Comparison of ENCODE assay signal across 1 cellular context in genomic region chr11:59615132-59615636, GRCh38.
TF ChIP-seq lines count a peak whose summit lies in the region.

No MANE protein-coding gene starts in this region.

TF ChIP-seq in GM12878, 131 proteins besides CTCF, POLR2A, EP300 and RAD21 (continued from another document):
- TF ChIP-seq, protein P1, sequence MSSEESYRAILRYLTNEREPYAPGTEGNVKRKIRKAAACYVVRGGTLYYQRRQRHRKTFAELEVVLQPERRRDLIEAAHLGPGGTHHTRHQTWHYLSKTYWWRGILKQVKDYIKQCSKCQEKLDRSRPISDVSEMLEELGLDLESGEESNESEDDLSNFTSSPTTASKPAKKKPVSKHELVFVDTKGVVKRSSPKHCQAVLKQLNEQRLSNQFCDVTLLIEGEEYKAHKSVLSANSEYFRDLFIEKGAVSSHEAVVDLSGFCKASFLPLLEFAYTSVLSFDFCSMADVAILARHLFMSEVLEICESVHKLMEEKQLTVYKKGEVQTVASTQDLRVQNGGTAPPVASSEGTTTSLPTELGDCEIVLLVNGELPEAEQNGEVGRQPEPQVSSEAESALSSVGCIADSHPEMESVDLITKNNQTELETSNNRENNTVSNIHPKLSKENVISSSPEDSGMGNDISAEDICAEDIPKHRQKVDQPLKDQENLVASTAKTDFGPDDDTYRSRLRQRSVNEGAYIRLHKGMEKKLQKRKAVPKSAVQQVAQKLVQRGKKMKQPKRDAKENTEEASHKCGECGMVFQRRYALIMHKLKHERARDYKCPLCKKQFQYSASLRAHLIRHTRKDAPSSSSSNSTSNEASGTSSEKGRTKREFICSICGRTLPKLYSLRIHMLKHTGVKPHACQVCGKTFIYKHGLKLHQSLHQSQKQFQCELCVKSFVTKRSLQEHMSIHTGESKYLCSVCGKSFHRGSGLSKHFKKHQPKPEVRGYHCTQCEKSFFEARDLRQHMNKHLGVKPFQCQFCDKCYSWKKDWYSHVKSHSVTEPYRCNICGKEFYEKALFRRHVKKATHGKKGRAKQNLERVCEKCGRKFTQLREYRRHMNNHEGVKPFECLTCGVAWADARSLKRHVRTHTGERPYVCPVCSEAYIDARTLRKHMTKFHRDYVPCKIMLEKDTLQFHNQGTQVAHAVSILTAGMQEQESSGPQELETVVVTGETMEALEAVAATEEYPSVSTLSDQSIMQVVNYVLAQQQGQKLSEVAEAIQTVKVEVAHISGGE (CRISPR knock-in tag; IDR thresholded peaks at IDR 0.05), result peak; percentile 34; the same call in 1 of the 2 replicates
- no peak for TF ChIP-seq RAD51 (IDR thresholded peaks at IDR 0.05)
- peak; percentile 91; the same call in 1 of the 2 replicates for TF ChIP-seq YY1 (IDR thresholded peaks at IDR 0.05; ENCODE audit: low read depth, low read length)
- 0 out of 2 replicates have a peak, but pooled peaks have one; percentile 55 for TF ChIP-seq ZNF217 (IDR thresholded peaks at IDR 0.05)
- peak; percentile 70; the same call in 1 of the 2 replicates for TF ChIP-seq IKZF1 (conservative IDR thresholded peaks at IDR 0.05)
- TF ChIP-seq BCLAF1 (IDR thresholded peaks at IDR 0.05), result peak; percentile 57; the same call in 1 of the 2 replicates
- TF ChIP-seq SMAD5 (IDR thresholded peaks at IDR 0.05; ENCODE audit: low read depth), result 0 out of 2 replicates have a peak, but pooled peaks have one; percentile 38
- no peak for TF ChIP-seq USF1 (IDR thresholded peaks at IDR 0.05; ENCODE audit: borderline replicate concordance, extremely low read length, insufficient read depth, low read depth, low read length)
- TF ChIP-seq KDM1A (IDR thresholded peaks at IDR 0.05; ENCODE audit: borderline replicate concordance), result no peak
- peak; percentile 83; the same call in 1 of the 2 replicates for TF ChIP-seq NKRF (conservative IDR thresholded peaks at IDR 0.05)
- TF ChIP-seq, protein P2, sequence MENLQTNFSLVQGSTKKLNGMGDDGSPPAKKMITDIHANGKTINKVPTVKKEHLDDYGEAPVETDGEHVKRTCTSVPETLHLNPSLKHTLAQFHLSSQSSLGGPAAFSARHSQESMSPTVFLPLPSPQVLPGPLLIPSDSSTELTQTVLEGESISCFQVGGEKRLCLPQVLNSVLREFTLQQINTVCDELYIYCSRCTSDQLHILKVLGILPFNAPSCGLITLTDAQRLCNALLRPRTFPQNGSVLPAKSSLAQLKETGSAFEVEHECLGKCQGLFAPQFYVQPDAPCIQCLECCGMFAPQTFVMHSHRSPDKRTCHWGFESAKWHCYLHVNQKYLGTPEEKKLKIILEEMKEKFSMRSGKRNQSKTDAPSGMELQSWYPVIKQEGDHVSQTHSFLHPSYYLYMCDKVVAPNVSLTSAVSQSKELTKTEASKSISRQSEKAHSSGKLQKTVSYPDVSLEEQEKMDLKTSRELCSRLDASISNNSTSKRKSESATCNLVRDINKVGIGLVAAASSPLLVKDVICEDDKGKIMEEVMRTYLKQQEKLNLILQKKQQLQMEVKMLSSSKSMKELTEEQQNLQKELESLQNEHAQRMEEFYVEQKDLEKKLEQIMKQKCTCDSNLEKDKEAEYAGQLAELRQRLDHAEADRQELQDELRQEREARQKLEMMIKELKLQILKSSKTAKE (IDR thresholded peaks at IDR 0.05; ENCODE audit: low read depth, poor library complexity, severe bottlenecking), result no peak
- peak; percentile 41 for TF ChIP-seq PBX3 (IDR thresholded peaks at IDR 0.05; ENCODE audit: insufficient replicate concordance, low read depth, low read length)
- TF ChIP-seq NR2C2 (IDR thresholded peaks at IDR 0.05; ENCODE audit: borderline replicate concordance, control insufficient read depth, insufficient read length, low read depth), result peak; percentile 52
- peak; percentile 80 for TF ChIP-seq GABPA (IDR thresholded peaks at IDR 0.05; ENCODE audit: low read depth)
- 0 out of 2 replicates have a peak, but pooled peaks have one; percentile 51 for TF ChIP-seq POLR2AphosphoS5 (IDR thresholded peaks at IDR 0.05; ENCODE audit: low read length)
- 0 out of 2 replicates have a peak, but pooled peaks have one; percentile 34 for TF ChIP-seq NR2F1 (conservative IDR thresholded peaks at IDR 0.05)
- 0 out of 2 replicates have a peak, but pooled peaks have one; percentile 8 for TF ChIP-seq CREM (IDR thresholded peaks at IDR 0.05; ENCODE audit: low read depth)
- 0 out of 2 replicates have a peak, but pooled peaks have one; percentile 53 for TF ChIP-seq ZSCAN29 (IDR thresholded peaks at IDR 0.05)
- TF ChIP-seq NR2C1 (IDR thresholded peaks at IDR 0.05), result peak; percentile 93
- peak; percentile 70 for TF ChIP-seq PKNOX1 (IDR thresholded peaks at IDR 0.05)
